Comparison of ENCODE assay signal across 1 cellular context in the genomic region with DNA sequence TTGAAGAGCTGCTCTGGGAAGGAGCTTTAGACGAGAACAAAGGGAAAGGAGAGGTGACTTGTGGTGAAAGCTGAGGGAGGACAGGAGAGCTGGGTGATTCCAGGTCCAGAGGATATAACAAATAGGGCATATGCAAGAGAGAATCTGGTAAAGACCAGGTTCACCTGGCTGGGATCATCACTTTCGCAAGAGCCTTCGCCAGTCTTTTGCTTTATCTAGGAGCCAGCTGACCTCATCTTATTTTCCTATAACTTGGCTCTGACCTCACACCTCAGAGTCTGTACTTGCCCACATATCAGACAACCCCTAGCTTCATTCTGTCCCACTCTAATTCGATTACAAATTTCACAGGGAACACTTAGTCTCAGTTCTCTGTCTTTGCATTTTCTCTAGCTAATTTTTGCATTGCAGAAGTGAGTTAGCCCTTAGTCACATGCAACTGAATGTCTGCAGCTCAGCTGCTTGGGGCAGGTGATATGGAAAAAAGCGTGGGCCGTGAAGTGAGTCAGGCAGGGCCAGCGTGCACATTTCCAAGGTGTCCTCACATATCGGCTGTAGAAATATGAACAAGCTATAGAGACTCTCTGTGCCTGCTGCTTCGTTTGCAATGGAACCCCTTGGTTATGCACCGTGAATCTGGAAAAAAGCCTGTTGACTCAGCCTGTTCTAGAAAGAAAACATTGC.
TF ChIP-seq lines count a peak whose summit lies in the region.

No MANE protein-coding gene starts in this region.

TF ChIP-seq in GM23338, 12 proteins besides CTCF, POLR2A, EP300 and RAD21 (continued from another document):
- TF ChIP-seq, protein P1, sequence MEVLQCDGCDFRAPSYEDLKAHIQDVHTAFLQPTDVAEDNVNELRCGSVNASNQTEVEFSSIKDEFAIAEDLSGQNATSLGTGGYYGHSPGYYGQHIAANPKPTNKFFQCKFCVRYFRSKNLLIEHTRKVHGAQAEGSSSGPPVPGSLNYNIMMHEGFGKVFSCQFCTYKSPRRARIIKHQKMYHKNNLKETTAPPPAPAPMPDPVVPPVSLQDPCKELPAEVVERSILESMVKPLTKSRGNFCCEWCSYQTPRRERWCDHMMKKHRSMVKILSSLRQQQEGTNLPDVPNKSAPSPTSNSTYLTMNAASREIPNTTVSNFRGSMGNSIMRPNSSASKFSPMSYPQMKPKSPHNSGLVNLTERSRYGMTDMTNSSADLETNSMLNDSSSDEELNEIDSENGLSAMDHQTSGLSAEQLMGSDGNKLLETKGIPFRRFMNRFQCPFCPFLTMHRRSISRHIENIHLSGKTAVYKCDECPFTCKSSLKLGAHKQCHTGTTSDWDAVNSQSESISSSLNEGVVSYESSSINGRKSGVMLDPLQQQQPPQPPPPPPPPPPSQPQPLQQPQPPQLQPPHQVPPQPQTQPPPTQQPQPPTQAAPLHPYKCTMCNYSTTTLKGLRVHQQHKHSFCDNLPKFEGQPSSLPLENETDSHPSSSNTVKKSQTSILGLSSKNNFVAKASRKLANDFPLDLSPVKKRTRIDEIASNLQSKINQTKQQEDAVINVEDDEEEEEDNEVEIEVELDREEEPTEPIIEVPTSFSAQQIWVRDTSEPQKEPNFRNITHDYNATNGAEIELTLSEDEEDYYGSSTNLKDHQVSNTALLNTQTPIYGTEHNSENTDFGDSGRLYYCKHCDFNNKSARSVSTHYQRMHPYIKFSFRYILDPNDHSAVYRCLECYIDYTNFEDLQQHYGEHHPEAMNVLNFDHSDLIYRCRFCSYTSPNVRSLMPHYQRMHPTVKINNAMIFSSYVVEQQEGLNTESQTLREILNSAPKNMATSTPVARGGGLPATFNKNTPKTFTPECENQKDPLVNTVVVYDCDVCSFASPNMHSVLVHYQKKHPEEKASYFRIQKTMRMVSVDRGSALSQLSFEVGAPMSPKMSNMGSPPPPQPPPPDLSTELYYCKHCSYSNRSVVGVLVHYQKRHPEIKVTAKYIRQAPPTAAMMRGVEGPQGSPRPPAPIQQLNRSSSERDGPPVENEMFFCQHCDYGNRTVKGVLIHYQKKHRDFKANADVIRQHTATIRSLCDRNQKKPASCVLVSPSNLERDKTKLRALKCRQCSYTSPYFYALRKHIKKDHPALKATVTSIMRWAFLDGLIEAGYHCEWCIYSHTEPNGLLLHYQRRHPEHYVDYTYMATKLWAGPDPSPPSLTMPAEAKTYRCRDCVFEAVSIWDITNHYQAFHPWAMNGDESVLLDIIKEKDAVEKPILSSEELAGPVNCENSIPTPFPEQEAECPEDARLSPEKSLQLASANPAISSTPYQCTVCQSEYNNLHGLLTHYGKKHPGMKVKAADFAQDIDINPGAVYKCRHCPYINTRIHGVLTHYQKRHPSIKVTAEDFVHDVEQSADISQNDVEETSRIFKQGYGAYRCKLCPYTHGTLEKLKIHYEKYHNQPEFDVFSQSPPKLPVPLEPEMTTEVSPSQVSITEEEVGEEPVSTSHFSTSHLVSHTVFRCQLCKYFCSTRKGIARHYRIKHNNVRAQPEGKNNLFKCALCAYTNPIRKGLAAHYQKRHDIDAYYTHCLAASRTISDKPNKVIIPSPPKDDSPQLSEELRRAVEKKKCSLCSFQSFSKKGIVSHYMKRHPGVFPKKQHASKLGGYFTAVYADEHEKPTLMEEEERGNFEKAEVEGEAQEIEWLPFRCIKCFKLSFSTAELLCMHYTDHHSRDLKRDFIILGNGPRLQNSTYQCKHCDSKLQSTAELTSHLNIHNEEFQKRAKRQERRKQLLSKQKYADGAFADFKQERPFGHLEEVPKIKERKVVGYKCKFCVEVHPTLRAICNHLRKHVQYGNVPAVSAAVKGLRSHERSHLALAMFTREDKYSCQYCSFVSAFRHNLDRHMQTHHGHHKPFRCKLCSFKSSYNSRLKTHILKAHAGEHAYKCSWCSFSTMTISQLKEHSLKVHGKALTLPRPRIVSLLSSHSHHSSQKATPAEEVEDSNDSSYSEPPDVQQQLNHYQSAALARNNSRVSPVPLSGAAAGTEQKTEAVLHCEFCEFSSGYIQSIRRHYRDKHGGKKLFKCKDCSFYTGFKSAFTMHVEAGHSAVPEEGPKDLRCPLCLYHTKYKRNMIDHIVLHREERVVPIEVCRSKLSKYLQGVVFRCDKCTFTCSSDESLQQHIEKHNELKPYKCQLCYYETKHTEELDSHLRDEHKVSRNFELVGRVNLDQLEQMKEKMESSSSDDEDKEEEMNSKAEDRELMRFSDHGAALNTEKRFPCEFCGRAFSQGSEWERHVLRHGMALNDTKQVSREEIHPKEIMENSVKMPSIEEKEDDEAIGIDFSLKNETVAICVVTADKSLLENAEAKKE (CRISPR knock-in tag; IDR thresholded peaks at IDR 0.05), result no peak
- TF ChIP-seq EZH2 (IDR thresholded peaks at IDR 0.05; ENCODE audit: low read depth, unreplicated experiment) (no peak), STAT1 (IDR thresholded peaks at IDR 0.05; ENCODE audit: unreplicated experiment) (no peak), NANOG (IDR thresholded peaks at IDR 0.05; ENCODE audit: borderline replicate concordance) (no peak), POLR2AphosphoS5 (IDR thresholded peaks at IDR 0.05; ENCODE audit: low read depth) (no peak), CREB1 (CRISPR knock-in tag; IDR thresholded peaks at IDR 0.05; ENCODE audit: low read depth) (no peak), JUNB (IDR thresholded peaks at IDR 0.05; ENCODE audit: unreplicated experiment) (no peak)
- TF ChIP-seq, protein P2, sequence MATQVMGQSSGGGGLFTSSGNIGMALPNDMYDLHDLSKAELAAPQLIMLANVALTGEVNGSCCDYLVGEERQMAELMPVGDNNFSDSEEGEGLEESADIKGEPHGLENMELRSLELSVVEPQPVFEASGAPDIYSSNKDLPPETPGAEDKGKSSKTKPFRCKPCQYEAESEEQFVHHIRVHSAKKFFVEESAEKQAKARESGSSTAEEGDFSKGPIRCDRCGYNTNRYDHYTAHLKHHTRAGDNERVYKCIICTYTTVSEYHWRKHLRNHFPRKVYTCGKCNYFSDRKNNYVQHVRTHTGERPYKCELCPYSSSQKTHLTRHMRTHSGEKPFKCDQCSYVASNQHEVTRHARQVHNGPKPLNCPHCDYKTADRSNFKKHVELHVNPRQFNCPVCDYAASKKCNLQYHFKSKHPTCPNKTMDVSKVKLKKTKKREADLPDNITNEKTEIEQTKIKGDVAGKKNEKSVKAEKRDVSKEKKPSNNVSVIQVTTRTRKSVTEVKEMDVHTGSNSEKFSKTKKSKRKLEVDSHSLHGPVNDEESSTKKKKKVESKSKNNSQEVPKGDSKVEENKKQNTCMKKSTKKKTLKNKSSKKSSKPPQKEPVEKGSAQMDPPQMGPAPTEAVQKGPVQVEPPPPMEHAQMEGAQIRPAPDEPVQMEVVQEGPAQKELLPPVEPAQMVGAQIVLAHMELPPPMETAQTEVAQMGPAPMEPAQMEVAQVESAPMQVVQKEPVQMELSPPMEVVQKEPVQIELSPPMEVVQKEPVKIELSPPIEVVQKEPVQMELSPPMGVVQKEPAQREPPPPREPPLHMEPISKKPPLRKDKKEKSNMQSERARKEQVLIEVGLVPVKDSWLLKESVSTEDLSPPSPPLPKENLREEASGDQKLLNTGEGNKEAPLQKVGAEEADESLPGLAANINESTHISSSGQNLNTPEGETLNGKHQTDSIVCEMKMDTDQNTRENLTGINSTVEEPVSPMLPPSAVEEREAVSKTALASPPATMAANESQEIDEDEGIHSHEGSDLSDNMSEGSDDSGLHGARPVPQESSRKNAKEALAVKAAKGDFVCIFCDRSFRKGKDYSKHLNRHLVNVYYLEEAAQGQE (IDR thresholded peaks at IDR 0.05; ENCODE audit: unreplicated experiment), result no peak
TF ChIP-seq in GM23338: peak in this region for 0.
